In genomic region chr12:9049520-9050133, GRCh38 we compare ENCODE assay signal across 8 cellular contexts.
A peak's percentile ranks its signal among the peaks of the same experiment; 100 is the strongest.
DNase-seq lines count a peak whose midpoint lies in the region; ATAC-seq and TF ChIP-seq lines count a peak whose summit lies in the region.

No MANE protein-coding gene starts in this region.

- H3F3A ChIP-seq in GM23338 (replicated peaks; ENCODE audit: low read depth): no peaks in the 10 kb centered on the region; the same call in 1 of the 2 replicates

- no peaks in the 10 kb centered on the region for H3K27me3 Mint-ChIP-seq in CD4-positive, alpha-beta memory T cell
- H3K27me3 Mint-ChIP-seq in GM23338 (ENCODE audit: insufficient read depth, low read depth, poor library complexity): no peaks in the 10 kb centered on the region
- H3K27me3 Mint-ChIP-seq in nephron progenitor cell (ENCODE audit: low read depth, poor library complexity): no peaks in the 10 kb centered on the region

- peaks cover 20 to 46% (median 35%) of the 10 kb centered on the region in 4 donors for H3K4me1 Mint-ChIP-seq in CD4-positive, alpha-beta memory T cell
- H3K4me1 Mint-ChIP-seq in GM23338: no peaks in the 10 kb centered on the region
- H3K4me1 Mint-ChIP-seq in nephron progenitor cell: no peaks in the 10 kb centered on the region

- H3K27ac ChIP-seq in CD4-positive, alpha-beta memory T cell (ENCODE audit: low read depth, low read length): no peak overlapping the region
- H3K27ac ChIP-seq in GM23338 (ENCODE audit: low read depth): no peak overlapping the region

- no peak overlapping the region for H2AFZ ChIP-seq in GM23338

- no peaks in the 10 kb centered on the region for H3K9me3 ChIP-seq in CD4-positive, alpha-beta memory T cell (ENCODE audit: control insufficient read depth in 1 of 2, low read length in 2 of 2)

- ATAC-seq in GM23338: peak; percentile 83
- ATAC-seq in HG02623 (IDR thresholded peaks at IDR 0.05; ENCODE audit: unreplicated experiment): no peak
- ATAC-seq in HG02759 (IDR thresholded peaks at IDR 0.05; ENCODE audit: unreplicated experiment): no peak

- H3K9me2 ChIP-seq in GM23338 (ENCODE audit: insufficient read depth): no peaks in the 10 kb centered on the region

- H3K4me2 ChIP-seq in GM23338: no peak overlapping the region

- peaks cover 0 to 8% (median 2%) of the 10 kb centered on the region in 8 donors for H3K9me3 Mint-ChIP-seq in CD4-positive, alpha-beta memory T cell
- H3K9me3 Mint-ChIP-seq in GM23338: no peaks in the 10 kb centered on the region; the same call in 2 of the 3 replicates
- H3K9me3 Mint-ChIP-seq in nephron progenitor cell: peaks cover 8% of the 10 kb centered on the region

- intact Hi-C loops in CD4-positive, alpha-beta memory T cell (cut with micrococcal nuclease): loop anchor here (1.0 kb wide), 6 partner anchors 10 to 505 kb away; no protein-coding TSS in a partner anchor

- H3K36me3 Mint-ChIP-seq in CD4-positive, alpha-beta memory T cell: peaks cover 21 to 30% of the 10 kb centered on the region in 2 donors
- H3K36me3 Mint-ChIP-seq in GM23338 (ENCODE audit: low read depth): no peaks in the 10 kb centered on the region
- H3K36me3 Mint-ChIP-seq in nephron progenitor cell (ENCODE audit: low read depth): peaks cover 5% of the 10 kb centered on the region

- peaks cover 25% of the 10 kb centered on the region for H3K4me1 ChIP-seq in CD4-positive, alpha-beta memory T cell (ENCODE audit: insufficient read depth, low read length)
- no peaks in the 10 kb centered on the region for H3K4me1 ChIP-seq in GM23338 (ENCODE audit: insufficient read depth)

- POLR2A ChIA-PET in CD4-positive, alpha-beta memory T cell (lab: Charles Lee; ENCODE audit: partially characterized antibody): interaction anchor here (0.9 to 6.9 kb wide), 13 partner anchors 8 to 505 kb away, joined by 3 to 122 read pairs (median 5); partner anchors contain the start of genes M6PR and PHC1

- H3K27ac Mint-ChIP-seq in CD4-positive, alpha-beta memory T cell: peak overlapping the region; percentile 26 to 90 (median 51)
- H3K27ac Mint-ChIP-seq in GM23338: no peak overlapping the region
- H3K27ac Mint-ChIP-seq in nephron progenitor cell: no peak overlapping the region

- CTCF ChIA-PET in CD4-positive, alpha-beta memory T cell (lab: Charles Lee; ENCODE audit: partially characterized antibody): interaction anchor here (0.5 to 12.5 kb wide), 48 partner anchors 7 to 519 kb away, joined by 3 to 358 read pairs (median 5); partner anchors contain the start of genes CLEC4E, M6PR and PHC1

- peak overlapping the region in 2 of 8 donors; percentile 26 to 55 for H3K4me3 Mint-ChIP-seq in CD4-positive, alpha-beta memory T cell
- H3K4me3 Mint-ChIP-seq in GM23338 (no peak overlapping the region), nephron progenitor cell (no peak overlapping the region)

- H3K27me3 ChIP-seq in CD4-positive, alpha-beta memory T cell (ENCODE audit: insufficient read depth, low read length): no peaks in the 10 kb centered on the region
- H3K27me3 ChIP-seq in GM23338 (ENCODE audit: insufficient read depth): no peaks in the 10 kb centered on the region

- H4K20me1 ChIP-seq in GM23338 (replicated peaks; ENCODE audit: insufficient read depth): no peaks in the 10 kb centered on the region

- peak; percentile 39 to 66 (median 60) for DNase-seq in CD4-positive, alpha-beta memory T cell
- DNase-seq in GM23338 (ENCODE audit: low spot score) (peak; percentile 82), RKO (ENCODE audit: low spot score) (peak; percentile 72), epithelial cell of esophagus (ENCODE audit: low read depth) (peak; percentile 58), nephron progenitor cell (peak; percentile 15), nucleus accumbens (lab: John Stamatoyannopoulos, UW) (no peak)

- no peaks in the 10 kb centered on the region for H3K79me2 ChIP-seq in GM23338 (replicated peaks; ENCODE audit: insufficient read depth)

- H3K36me3 ChIP-seq in CD4-positive, alpha-beta memory T cell (ENCODE audit: insufficient read depth, low read length): no peaks in the 10 kb centered on the region
- no peaks in the 10 kb centered on the region for H3K36me3 ChIP-seq in GM23338 (ENCODE audit: insufficient read depth)

- no peak overlapping the region for H3K4me3 ChIP-seq in CD4-positive, alpha-beta memory T cell (ENCODE audit: low read length in 2 of 2)
- no peak overlapping the region for H3K4me3 ChIP-seq in GM23338
- no peak overlapping the region for H3K4me3 ChIP-seq in epithelial cell of esophagus (ENCODE audit: low read length)

- TF ChIP-seq CTCF in GM23338 (conservative IDR thresholded peaks at IDR 0.05; ENCODE audit: low read depth in 2 of 2) (peak; percentile 60 to 89), epithelial cell of esophagus (IDR thresholded peaks at IDR 0.05; ENCODE audit: insufficient read depth, low read depth, low read length, missing control alignments) (peak; percentile 55), nephron progenitor cell (IDR thresholded peaks at IDR 0.05) (peak; percentile 54)

TF ChIP-seq in GM23338, 12 proteins besides CTCF, POLR2A, EP300 and RAD21:
- no peak for TF ChIP-seq NANOG (IDR thresholded peaks at IDR 0.05; ENCODE audit: borderline replicate concordance)
- no peak for TF ChIP-seq ZNF114 (CRISPR knock-in tag; IDR thresholded peaks at IDR 0.05)
- no peak for TF ChIP-seq EZH2phosphoT487 (IDR thresholded peaks at IDR 0.05; ENCODE audit: unreplicated experiment)
TF ChIP-seq in GM23338: peak in this region for 0.

Comparison
In these comparisons a context has a peak if more than half of its experiments do, and no peak if none do; other contexts are left out.
1. DNase-seq: peak in CD4-positive, alpha-beta memory T cell (5 of 5), GM23338 (single experiment), RKO (single experiment), epithelial cell of esophagus (single experiment) and nephron progenitor cell (single experiment); none in nucleus accumbens (0 of 56).
2. H3K27ac Mint-ChIP-seq: peak in CD4-positive, alpha-beta memory T cell (7 of 7); none in GM23338 (single experiment) and nephron progenitor cell (single experiment).
3. Peak in every context shown above with its lines, with median percentiles within 50 percentile points of each other: CTCF ChIP-seq.